Comparison of ENCODE assay signal across 1 cellular context in the genomic region with DNA sequence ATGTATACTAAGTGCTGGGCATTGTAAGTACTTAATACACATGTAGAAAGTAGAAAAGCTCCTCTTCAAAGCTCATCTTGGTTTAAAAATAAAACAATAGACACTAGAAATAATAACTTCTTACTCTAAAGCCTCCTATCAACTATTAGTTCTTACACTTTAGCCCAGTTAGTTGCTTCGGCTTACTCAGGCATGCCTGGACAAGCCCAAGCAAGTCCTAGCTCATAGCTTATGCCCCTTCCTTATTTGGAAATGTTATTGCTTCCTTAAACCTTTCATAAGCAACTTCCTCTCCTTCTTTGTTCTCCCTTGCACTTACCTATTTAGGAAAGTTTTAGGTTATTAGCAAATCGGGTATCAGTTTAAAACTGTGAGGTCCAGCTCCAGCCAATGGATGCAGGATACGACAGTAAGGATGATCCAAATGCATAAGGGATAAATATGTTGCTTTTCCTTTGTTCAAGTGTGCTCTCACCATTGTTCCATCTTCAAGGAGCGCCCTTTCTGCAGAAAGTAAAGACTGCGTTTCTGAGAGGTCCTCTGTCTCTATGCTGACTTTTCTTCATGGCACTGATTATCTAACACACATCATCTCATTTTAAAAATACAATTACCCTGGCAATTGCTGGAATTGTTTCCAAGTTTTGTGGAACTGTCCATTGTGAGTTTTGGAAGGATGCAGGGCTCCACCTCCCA.
A peak's percentile ranks its signal among the peaks of the same experiment; 100 is the strongest.
TF ChIP-seq lines count a peak whose summit lies in the region.

No MANE protein-coding gene starts in this region.

TF ChIP-seq in HepG2, 621 proteins besides CTCF, POLR2A, EP300 and RAD21:
- TF ChIP-seq, protein P1, sequence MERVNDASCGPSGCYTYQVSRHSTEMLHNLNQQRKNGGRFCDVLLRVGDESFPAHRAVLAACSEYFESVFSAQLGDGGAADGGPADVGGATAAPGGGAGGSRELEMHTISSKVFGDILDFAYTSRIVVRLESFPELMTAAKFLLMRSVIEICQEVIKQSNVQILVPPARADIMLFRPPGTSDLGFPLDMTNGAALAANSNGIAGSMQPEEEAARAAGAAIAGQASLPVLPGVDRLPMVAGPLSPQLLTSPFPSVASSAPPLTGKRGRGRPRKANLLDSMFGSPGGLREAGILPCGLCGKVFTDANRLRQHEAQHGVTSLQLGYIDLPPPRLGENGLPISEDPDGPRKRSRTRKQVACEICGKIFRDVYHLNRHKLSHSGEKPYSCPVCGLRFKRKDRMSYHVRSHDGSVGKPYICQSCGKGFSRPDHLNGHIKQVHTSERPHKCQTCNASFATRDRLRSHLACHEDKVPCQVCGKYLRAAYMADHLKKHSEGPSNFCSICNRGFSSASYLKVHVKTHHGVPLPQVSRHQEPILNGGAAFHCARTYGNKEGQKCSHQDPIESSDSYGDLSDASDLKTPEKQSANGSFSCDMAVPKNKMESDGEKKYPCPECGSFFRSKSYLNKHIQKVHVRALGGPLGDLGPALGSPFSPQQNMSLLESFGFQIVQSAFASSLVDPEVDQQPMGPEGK (CRISPR knock-in tag; IDR thresholded peaks at IDR 0.05): no peak
- TF ChIP-seq ZNF510 (CRISPR knock-in tag; IDR thresholded peaks at IDR 0.05; ENCODE audit: low read depth): no peak
- TF ChIP-seq PPARG (CRISPR knock-in tag; conservative IDR thresholded peaks at IDR 0.05): no peak
- peak; percentile 98 for TF ChIP-seq TP53 (CRISPR knock-in tag; conservative IDR thresholded peaks at IDR 0.05)
- no peak for TF ChIP-seq KAT7 (CRISPR knock-in tag; IDR thresholded peaks at IDR 0.05; ENCODE audit: borderline replicate concordance)
- TF ChIP-seq ZNF543 (CRISPR knock-in tag; IDR thresholded peaks at IDR 0.05): no peak
